In genomic region chr3:141460097-141460704, GRCh38 we compare ENCODE assay signal across 7 cellular contexts. TPM values are rescaled to one million over a fixed set of nuclear protein-coding genes. Genes with fewer than 3 reads are reported as not detected.
DNase-seq lines count a peak whose midpoint lies in the region; ATAC-seq and TF ChIP-seq lines count a peak whose summit lies in the region.

No MANE protein-coding gene starts in this region.

- peak; percentile 97 for ATAC-seq in GM18502 (IDR thresholded peaks at IDR 0.05; ENCODE audit: poor library complexity, unreplicated experiment)
- peak; percentile 91 for ATAC-seq in HG02885 (IDR thresholded peaks at IDR 0.05; ENCODE audit: poor library complexity, unreplicated experiment)
- ATAC-seq in T-helper 17 cell, result peak; percentile 100
- ATAC-seq in sciatic nerve, result peak; percentile 94

- H3K4me1 ChIP-seq in adrenal gland (replicated peaks in 1 of 2) (no peaks in the 10 kb centered on the region), right atrium auricular region (peaks cover 0 to 5% of the 10 kb centered on the region in 2 donors)

- no peak overlapping the region for H3K27ac Mint-ChIP-seq in T-helper 17 cell

- H3K27ac ChIP-seq in adrenal gland, result no peak overlapping the region
- H3K27ac ChIP-seq in right atrium auricular region, result no peak overlapping the region

- H3K27me3 Mint-ChIP-seq in T-helper 17 cell, result no peaks in the 10 kb centered on the region

- DNase-seq in NCI-H187 (lab: John Stamatoyannopoulos, UW) (peak; percentile 35 to 45), T-helper 17 cell (peak; percentile 61 to 85 (median 68)), adrenal gland (peak; percentile 88 to 96 (median 90)), right atrium auricular region (ENCODE audit: low spot score) (peak; percentile 88), sciatic nerve (ENCODE audit: low spot score) (peak; percentile 96)

- TF ChIP-seq CTCF in adrenal gland (IDR thresholded peaks at IDR 0.05) (peak; percentile 83 to 93 (median 88)), right atrium auricular region (IDR thresholded peaks at IDR 0.05) (peak; percentile 66 to 92)

- WGBS in adrenal gland, 4 donors, result 21 to 29% (median 24%) methylated on average over 9 to 10 of the region's 10 CpGs

- no peak overlapping the region for H3K4me3 Mint-ChIP-seq in T-helper 17 cell

- H3K27me3 ChIP-seq in adrenal gland (no peaks in the 10 kb centered on the region), right atrium auricular region (no peaks in the 10 kb centered on the region)

- intact Hi-C loops in adrenal gland (cut with DNase I), result loop anchor here (5.0 kb wide), 1 partner anchor 102 kb away; no protein-coding TSS in a partner anchor
- intact Hi-C loops in sciatic nerve (cut with DNase I), result loop anchor here (5.0 kb wide), 1 partner anchor 102 kb away; no protein-coding TSS in a partner anchor

- H3K9me3 ChIP-seq in T-helper 17 cell (ENCODE audit: control insufficient read depth, low read length, poor library complexity, severe bottlenecking) (no peaks in the 10 kb centered on the region), adrenal gland (replicated peaks in 1 of 3) (no peaks in the 10 kb centered on the region), right atrium auricular region (peaks cover 0 to 3% of the 10 kb centered on the region in 2 donors)

- H3K36me3 Mint-ChIP-seq in T-helper 17 cell (ENCODE audit: low read depth), result no peaks in the 10 kb centered on the region

- H3K4me3 ChIP-seq in adrenal gland, result no peak overlapping the region
- no peak overlapping the region for H3K4me3 ChIP-seq in right atrium auricular region

- peak in 1 of 2 donors; percentile 7 for TF ChIP-seq POLR2A in adrenal gland (IDR thresholded peaks at IDR 0.05)

- H3K36me3 ChIP-seq in adrenal gland (replicated peaks in 1 of 2) (no peaks in the 10 kb centered on the region), right atrium auricular region (no peaks in the 10 kb centered on the region)

- H3K4me1 Mint-ChIP-seq in T-helper 17 cell, result peaks cover 6% of the 10 kb centered on the region

RNA-seq across cellular contexts. Expression of gene RASA2, which starts 26.6 kb away (rescaled TPM):
- total RNA-seq in T-helper 17 cell, result 10 to 100 TPM; 56.7 to 57.9 TPM
- total RNA-seq in adrenal gland, result 10 to 100 TPM in 6 of 8 donors, 1 to 10 TPM in 2; 8.8 to 52.5 (median 13.8) TPM
- polyA plus RNA-seq in adrenal gland, result 1 to 10 TPM; 5.7 to 7.3 (median 6.3) TPM
- total RNA-seq in right atrium auricular region, result 1 to 10 TPM; 3.3 to 5.1 TPM
- 49.3 TPM for total RNA-seq in sciatic nerve

Comparison
In these comparisons a context has a peak if more than half of its experiments do, and no peak if none do; other contexts are left out.
1. DNase-seq: peak in every context shown above with its lines; median percentile 96 in sciatic nerve; 90 in adrenal gland; 88 in right atrium auricular region; 68 in T-helper 17 cell; 40 in NCI-H187.